In the genomic region with DNA sequence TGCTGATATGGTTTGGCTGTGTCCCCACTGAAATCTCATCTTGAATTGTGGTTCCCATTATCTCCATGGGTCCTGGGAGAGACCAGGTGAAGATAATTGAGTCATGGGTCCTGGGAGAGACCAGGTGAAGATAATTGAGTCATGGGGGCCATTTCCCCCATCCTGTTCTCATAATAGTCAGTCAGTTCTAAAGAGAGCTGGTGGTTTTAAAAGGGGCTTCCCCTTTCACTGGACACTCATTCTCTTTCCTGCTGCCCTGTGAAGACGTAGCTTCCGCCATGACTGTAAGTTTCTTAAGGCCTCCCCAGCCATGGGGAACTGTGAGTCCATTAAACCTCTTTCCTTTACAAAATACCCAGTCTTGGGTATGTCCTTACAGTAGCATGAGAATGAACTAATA, we compare ENCODE assay signal across 22 cellular contexts.
A peak's percentile ranks its signal among the peaks of the same experiment; 100 is the strongest.
DNase-seq lines count a peak whose midpoint lies in the region; ATAC-seq, FAIRE-seq and TF ChIP-seq lines count a peak whose summit lies in the region.
"Had no signal": no experiment of that assay in that cellular context is flagged by ENCODE, and none has a peak within 500 bp of the region (broad histone marks: within the 10 kb centered on the region; RNA-seq: fewer than 3 reads in every experiment).

No MANE protein-coding gene starts in this region.

- ATAC-seq in HG03432 (IDR thresholded peaks at IDR 0.05; ENCODE audit: unreplicated experiment) = peak; percentile 60
- ATAC-seq in GM12878 = peak; percentile 62
- ATAC-seq: A549; CD8-positive, alpha-beta T cell had no signal

- POLR2A ChIA-PET in GM12878 (lab: Charles Lee) = no interaction called here

- H4K20me1 ChIP-seq in mammary epithelial cell (ENCODE audit: insufficient read depth, low read length) = no peaks in the 10 kb centered on the region
- H4K20me1 ChIP-seq in GM12878 (ENCODE audit: control insufficient read depth, insufficient read depth) = no peaks in the 10 kb centered on the region
- H4K20me1 ChIP-seq: BLaER1 treated with 17β-estradiol and CSF1 and Interleukin-3, amounts not matched to agents 10 nM and 100 nM had no signal

- H3K36me3 Mint-ChIP-seq in activated T-helper 1 cell treated with anti-CD3 and anti-CD28 coated beads, Interleukin-12 subunit alpha, Interleukin-12 subunit beta, Interleukin-2, Interleukin-4 antibody, amounts not matched to agents 30 ng/mL and 10 ng/mL and 1 ng/mL, durations not matched to agents 14 hours and 24 hours and 36 hours (ENCODE audit: low read depth) = no peaks in the 10 kb centered on the region
- H3K36me3 Mint-ChIP-seq: CD8-positive, alpha-beta T cell had no signal

- H3K9me3 ChIP-seq in mammary epithelial cell (replicated peaks; ENCODE audit: insufficient read depth, low read length) = no peaks in the 10 kb centered on the region
- H3K9me3 ChIP-seq in breast epithelium = no peaks in the 10 kb centered on the region
- no peaks in the 10 kb centered on the region for H3K9me3 ChIP-seq in GM12878 (replicated peaks; ENCODE audit: control insufficient read depth, insufficient read depth, low read length)
- H3K9me3 ChIP-seq: A549; BLaER1 treated with 17β-estradiol and CSF1 and Interleukin-3, amounts not matched to agents 10 nM and 100 nM; Caco-2 had no signal

- no peaks in the 10 kb centered on the region for H3K4me1 Mint-ChIP-seq in activated T-helper 1 cell treated with anti-CD3 and anti-CD28 coated beads, Interleukin-12 subunit alpha, Interleukin-12 subunit beta, Interleukin-2, Interleukin-4 antibody, amounts not matched to agents 30 ng/mL and 10 ng/mL and 1 ng/mL, durations not matched to agents 14 hours and 24 hours and 36 hours (ENCODE audit: low read depth)
- H3K4me1 Mint-ChIP-seq: B cell had no signal

- H2AFZ ChIP-seq in mammary epithelial cell (ENCODE audit: low read depth, low read length) = no peak overlapping the region
- no peak overlapping the region for H2AFZ ChIP-seq in GM12878 (ENCODE audit: control insufficient read depth, low read depth, low read length)

- no TSS peak for BruUV-seq in mammary epithelial cell (replicated peaks; lab: Mats Ljungman, UMichigan)
- BruUV-seq in GM12878 (replicated peaks; lab: Mats Ljungman, UMichigan) = no TSS peak

- H3K27me3 ChIP-seq in mammary epithelial cell (ENCODE audit: insufficient read depth, low read length) (no peaks in the 10 kb centered on the region), breast epithelium (no peaks in the 10 kb centered on the region), GM12878 (replicated peaks in 1 of 2; ENCODE audit: control insufficient read depth in 2 of 2, insufficient read depth in 2 of 2, low read length in 1 of 2) (no peaks in the 10 kb centered on the region)
- H3K27me3 ChIP-seq: BLaER1 treated with 17β-estradiol and CSF1 and Interleukin-3, amounts not matched to agents 10 nM and 100 nM had no signal

- no peak for TF ChIP-seq EP300 in GM12878 (IDR thresholded peaks at IDR 0.05; ENCODE audit: borderline replicate concordance in 1 of 2, control insufficient read depth in 1 of 2, low read depth in 2 of 2, low read length in 2 of 2)

- H3K27ac ChIP-seq in mammary epithelial cell (ENCODE audit: insufficient read depth, low read depth, low read length) (no peak overlapping the region), breast epithelium (no peak overlapping the region), GM12878 (ENCODE audit: control insufficient read depth, insufficient read depth) (no peak overlapping the region)
- H3K27ac ChIP-seq: 22Rv1; A549; BLaER1 treated with 17β-estradiol and CSF1 and Interleukin-3, amounts not matched to agents 10 nM and 100 nM; C4-2B had no signal

- TF ChIP-seq RAD21 in GM12878 (IDR thresholded peaks at IDR 0.05; ENCODE audit: insufficient read depth, low read depth, low read length) = no peak

- intact Hi-C loops in mammary epithelial cell (cut with micrococcal nuclease) (no loop called here), breast epithelium (cut with DNase I; ENCODE audit: low total_unique reads) (no loop called here), GM12878 (cut with micrococcal nuclease; ENCODE audit: unreplicated experiment) (no loop called here)
- intact Hi-C loops in activated T-helper 1 cell treated with anti-CD3 and anti-CD28 coated beads, Interleukin-12 subunit alpha, Interleukin-12 subunit beta, Interleukin-2, Interleukin-4 antibody, amounts not matched to agents 30 ng/mL and 10 ng/mL and 1 ng/mL, durations not matched to agents 14 hours and 24 hours and 36 hours (cut with micrococcal nuclease) = no loop called here

- no peak for TF ChIP-seq CTCF in mammary epithelial cell (conservative IDR thresholded peaks at IDR 0.05 in 1 of 2, IDR thresholded peaks at IDR 0.05 in 1 of 2; ENCODE audit: extremely low read depth in 1 of 2, insufficient read depth in 1 of 2, low read depth in 1 of 2, low read length in 2 of 2)
- no peak for TF ChIP-seq CTCF in breast epithelium (IDR thresholded peaks at IDR 0.05)
- no peak for TF ChIP-seq CTCF in GM12878 (IDR thresholded peaks at IDR 0.05 in 2 of 3, conservative IDR thresholded peaks at IDR 0.05 in 1 of 3; ENCODE audit: control insufficient read depth in 2 of 3, extremely low read depth in 1 of 3, insufficient read depth in 1 of 3, low read depth in 3 of 3, low read length in 3 of 3)

- H3K36me3 ChIP-seq in mammary epithelial cell (ENCODE audit: insufficient read depth, low read length) = no peaks in the 10 kb centered on the region
- H3K36me3 ChIP-seq in breast epithelium = no peaks in the 10 kb centered on the region
- H3K36me3 ChIP-seq in GM12878 (ENCODE audit: control insufficient read depth in 2 of 2, insufficient read depth in 2 of 2, low read length in 1 of 2) = no peaks in the 10 kb centered on the region
- H3K36me3 ChIP-seq: BLaER1 treated with 17β-estradiol and CSF1 and Interleukin-3, amounts not matched to agents 10 nM and 100 nM had no signal

- no peaks in the 10 kb centered on the region for H3K79me2 ChIP-seq in mammary epithelial cell (ENCODE audit: insufficient read depth, low read length)
- no peaks in the 10 kb centered on the region for H3K79me2 ChIP-seq in GM12878 (ENCODE audit: control insufficient read depth, insufficient read depth, low read length)

- WGBS in mammary epithelial cell (ENCODE audit: low coverage, missing lambda C conversion rate) = 91% methylated on average over 2 of the region's 2 CpGs
- WGBS in GM12878 (ENCODE audit: insufficient coverage, insufficient replicate concordance, low lambda C conversion rate, missing lambda C conversion rate) = 0% methylated on average over 2 of the region's 2 CpGs

- in situ Hi-C loops in mammary epithelial cell (cut with MboI; ENCODE audit: low sequenced_read_pairs in 2 of 2) (no loop called here), GM12878 (cut with MboI) (no loop called here)

- H3K4me2 ChIP-seq in mammary epithelial cell (ENCODE audit: insufficient read depth, low read depth, low read length) = no peak overlapping the region
- no peak overlapping the region for H3K4me2 ChIP-seq in GM12878 (ENCODE audit: control insufficient read depth, insufficient read depth)
- H3K4me2 ChIP-seq: A549; BLaER1 treated with 17β-estradiol and CSF1 and Interleukin-3, amounts not matched to agents 10 nM and 100 nM had no signal

- no peak for TF ChIP-seq POLR2A in breast epithelium (IDR thresholded peaks at IDR 0.05)
- TF ChIP-seq POLR2A in GM12878 (IDR thresholded peaks at IDR 0.05; ENCODE audit: low read depth, low read length) = no peak

- no peak overlapping the region for H3K27ac Mint-ChIP-seq in activated T-helper 1 cell treated with anti-CD3 and anti-CD28 coated beads, Interleukin-12 subunit alpha, Interleukin-12 subunit beta, Interleukin-2, Interleukin-4 antibody, amounts not matched to agents 30 ng/mL and 10 ng/mL and 1 ng/mL, durations not matched to agents 14 hours and 24 hours and 36 hours
- H3K27ac Mint-ChIP-seq: B cell; CD4-positive, alpha-beta T cell; CD8-positive, alpha-beta T cell had no signal

- RAD21 ChIA-PET in GM12878 (lab: Charles Lee; ENCODE audit: unreplicated experiment) = interaction anchor here (0.9 kb wide), 1 partner anchor 71 kb away, joined by 3 read pairs; no protein-coding TSS in a partner anchor

- H3K9ac ChIP-seq in mammary epithelial cell (ENCODE audit: insufficient read depth, low read length) (no peak overlapping the region), GM12878 (ENCODE audit: control insufficient read depth, insufficient read depth, low read length) (no peak overlapping the region)
- H3K9ac ChIP-seq: BLaER1 treated with 17β-estradiol and CSF1 and Interleukin-3, amounts not matched to agents 10 nM and 100 nM had no signal

- no peak overlapping the region for H3K4me3 Mint-ChIP-seq in activated T-helper 1 cell treated with anti-CD3 and anti-CD28 coated beads, Interleukin-12 subunit alpha, Interleukin-12 subunit beta, Interleukin-2, Interleukin-4 antibody, amounts not matched to agents 30 ng/mL and 10 ng/mL and 1 ng/mL, durations not matched to agents 14 hours and 24 hours and 36 hours
- H3K4me3 Mint-ChIP-seq: B cell; CD4-positive, alpha-beta T cell; CD8-positive, alpha-beta T cell had no signal

- H3K4me1 ChIP-seq in mammary epithelial cell (ENCODE audit: insufficient read depth, low read length) = no peaks in the 10 kb centered on the region
- no peaks in the 10 kb centered on the region for H3K4me1 ChIP-seq in breast epithelium
- no peaks in the 10 kb centered on the region for H3K4me1 ChIP-seq in GM12878 (ENCODE audit: control insufficient read depth, insufficient read depth, low read length)
- H3K4me1 ChIP-seq: A549; BLaER1 treated with 17β-estradiol and CSF1 and Interleukin-3, amounts not matched to agents 10 nM and 100 nM; Caco-2 had no signal

- DNase-seq in mammary epithelial cell (peak; percentile 3), breast epithelium (ENCODE audit: low spot score in 2 of 2) (no peak), GM12878 (ENCODE audit: low read depth, low spot score) (no peak), OCI-M2 (lab: John Stamatoyannopoulos, UW; ENCODE audit: unreplicated experiment) (no peak), germinal center (ENCODE audit: low spot score) (no peak)
- DNase-seq in activated T-helper 1 cell treated with anti-CD3 and anti-CD28 coated beads, Interleukin-12 subunit alpha, Interleukin-12 subunit beta, Interleukin-2, Interleukin-4 antibody, amounts not matched to agents 30 ng/mL and 10 ng/mL and 1 ng/mL, durations not matched to agents 14 hours and 24 hours and 36 hours (ENCODE audit: low spot score) = no peak
- DNase-seq: AML-193; Caco-2; Calu3; CD4-positive, alpha-beta T cell; CD8-positive, alpha-beta T cell; DMS79 treated with DMSO at 0.1 percent for 48 hours; GDM1 had no signal

- no peak for FAIRE-seq in GM12878 (lab: Jason Lieb, UNC)
- FAIRE-seq: A549, D721Med, GM12892, GM18507 had no signal

- dilution Hi-C loops in mammary epithelial cell (cut with HindIII; ENCODE audit: low sequenced_read_pairs) = no loop called here

- CTCF ChIA-PET in mammary epithelial cell (lab: Charles Lee; ENCODE audit: low non-redundant PET) (no interaction called here), GM12878 (lab: Yijun Ruan, JAX) (no interaction called here)

- H3K9me3 Mint-ChIP-seq in activated T-helper 1 cell treated with anti-CD3 and anti-CD28 coated beads, Interleukin-12 subunit alpha, Interleukin-12 subunit beta, Interleukin-2, Interleukin-4 antibody, amounts not matched to agents 30 ng/mL and 10 ng/mL and 1 ng/mL, durations not matched to agents 14 hours and 24 hours and 36 hours = no peaks in the 10 kb centered on the region
- H3K9me3 Mint-ChIP-seq: CD4-positive, alpha-beta T cell; CD8-positive, alpha-beta T cell had no signal

- SMC1A ChIA-PET in GM12878 (lab: Charles Lee; ENCODE audit: uncharacterized antibody, unreplicated experiment) = no interaction called here

- H3K4me3 ChIP-seq in mammary epithelial cell (replicated peaks in 1 of 3; ENCODE audit: insufficient read depth in 1 of 3, low read depth in 2 of 3, low read length in 3 of 3) (no peak overlapping the region), breast epithelium (no peak overlapping the region), GM12878 (no peak overlapping the region)
- H3K4me3 ChIP-seq: A549; BLaER1 treated with 17β-estradiol and CSF1 and Interleukin-3, amounts not matched to agents 10 nM and 100 nM had no signal

- peaks cover 4% of the 10 kb centered on the region for H3K27me3 Mint-ChIP-seq in activated T-helper 1 cell treated with anti-CD3 and anti-CD28 coated beads, Interleukin-12 subunit alpha, Interleukin-12 subunit beta, Interleukin-2, Interleukin-4 antibody, amounts not matched to agents 30 ng/mL and 10 ng/mL and 1 ng/mL, durations not matched to agents 14 hours and 24 hours and 36 hours (ENCODE audit: insufficient read depth)
